30 cellular contexts compared by ENCODE assay signal in genomic region chr2:27203741-27204140, GRCh38. TPM values are rescaled to one million over a fixed set of nuclear protein-coding genes. Genes with fewer than 3 reads are reported as not detected.
"Had no signal": no experiment of that assay in that cellular context is flagged by ENCODE, and none has a peak within 500 bp of the region (broad histone marks: within the 10 kb centered on the region; RNA-seq: fewer than 3 reads in every experiment).

No MANE protein-coding gene starts in this region.

- H3K27ac ChIP-seq: colonic mucosa, epithelial cell of prostate, gastrocnemius medialis, lower lobe of right lung, neutrophil, parathyroid adenoma, sigmoid colon, spleen, tibial artery had no signal

- FAIRE-seq: keratinocyte had no signal

- H3K4me3 ChIP-seq: colonic mucosa, gastrocnemius medialis, lower lobe of right lung, sigmoid colon, spleen, testis, tibial artery had no signal

- H3K79me2 ChIP-seq: parathyroid adenoma had no signal

- H3K9ac ChIP-seq: parathyroid adenoma had no signal

- H3K4me1 ChIP-seq: colonic mucosa, gastrocnemius medialis, lower lobe of right lung, parathyroid adenoma, sigmoid colon, spleen, tibial artery had no signal

- H3K36me3 ChIP-seq: colonic mucosa had no signal

- H3K9me3 Mint-ChIP-seq: effector memory CD8-positive, alpha-beta T cell; naive thymus-derived CD8-positive, alpha-beta T cell; stimulated activated memory B cell treated with anti-CD40 and anti-IgM and Interleukin-4, amounts not matched to agents 10 μg/mL and 1 μg/mL and 100 μg/mL, for 72 hours; type B pancreatic cell had no signal

- DNase-seq: colonic mucosa; dermis blood vessel endothelial cell; effector memory CD8-positive, alpha-beta T cell; foreskin fibroblast; gastrocnemius medialis; head of caudate nucleus; left ventricle myocardium superior; lower lobe of right lung; naive thymus-derived CD8-positive, alpha-beta T cell; sigmoid colon; spleen; stimulated activated CD4-positive, alpha-beta T cell treated with anti-CD3 and anti-CD28 coated beads, Interleukin-4, amount 100 ng/mL, for 4 hours; stimulated activated naive CD8-positive, alpha-beta T cell treated with anti-CD3 and anti-CD28 coated beads, Interleukin-15, Interleukin-2, amounts not matched to agents 100 U/mL and 50 U/mL, for 24 hours; substantia nigra; testis; tibial artery had no signal

- H3K27ac Mint-ChIP-seq: progenitor cell of endocrine pancreas; stimulated activated memory B cell treated with anti-CD40 and anti-IgM and Interleukin-4, amounts not matched to agents 10 μg/mL and 1 μg/mL and 100 μg/mL, for 72 hours; type B pancreatic cell had no signal

- H3K9me3 ChIP-seq: colonic mucosa, gastrocnemius medialis, lower lobe of right lung, neutrophil, sigmoid colon, spleen, testis, tibial artery had no signal

- H3K4me1 Mint-ChIP-seq: stimulated activated memory B cell treated with anti-CD40 and anti-IgM and Interleukin-4, amounts not matched to agents 10 μg/mL and 1 μg/mL and 100 μg/mL, for 72 hours had no signal

- H2AFZ ChIP-seq: parathyroid adenoma had no signal

- H3K4me3 Mint-ChIP-seq: effector memory CD8-positive, alpha-beta T cell; naive thymus-derived CD8-positive, alpha-beta T cell; stimulated activated memory B cell treated with anti-CD40 and anti-IgM and Interleukin-4, amounts not matched to agents 10 μg/mL and 1 μg/mL and 100 μg/mL, for 72 hours; type B pancreatic cell had no signal

- H3K27me3 ChIP-seq: colonic mucosa, gastrocnemius medialis, neutrophil, sigmoid colon, spleen, testis, tibial artery had no signal

- ATAC-seq: esophagus mucosa; gastrocnemius medialis; left ventricle myocardium superior; lower lobe of right lung; naive thymus-derived CD8-positive, alpha-beta T cell; stimulated activated memory B cell treated with anti-CD40 and anti-IgM and Interleukin-4, amounts not matched to agents 10 μg/mL and 1 μg/mL and 100 μg/mL, for 72 hours; stimulated activated naive CD8-positive, alpha-beta T cell treated with anti-CD3 and anti-CD28 coated beads, Interleukin-15, Interleukin-2, amounts not matched to agents 100 U/mL and 50 U/mL, for 24 hours had no signal

- H3K27me3 Mint-ChIP-seq: effector memory CD8-positive, alpha-beta T cell; naive thymus-derived CD8-positive, alpha-beta T cell; progenitor cell of endocrine pancreas; stimulated activated memory B cell treated with anti-CD40 and anti-IgM and Interleukin-4, amounts not matched to agents 10 μg/mL and 1 μg/mL and 100 μg/mL, for 72 hours; type B pancreatic cell had no signal

RNA-seq across cellular contexts. Expression of gene TCF23, which starts 54.9 kb away (rescaled TPM):
- total RNA-seq: chondrocyte; dermis blood vessel endothelial cell; esophagus mucosa; glomerular endothelial cell; myocyte; naive thymus-derived CD8-positive, alpha-beta T cell; progenitor cell of endocrine pancreas; sigmoid colon had no signal
- polyA plus RNA-seq: keratinocyte; naive thymus-derived CD8-positive, alpha-beta T cell; neural cell had no signal

RNA-seq across cellular contexts. Expression of gene SLC30A3, which starts 59.1 kb away (rescaled TPM):
- total RNA-seq: colonic mucosa; esophagus mucosa; mesenteric fat pad; naive thymus-derived CD8-positive, alpha-beta T cell; omental fat pad; progenitor cell of endocrine pancreas had no signal
- polyA plus RNA-seq: keratinocyte, neural cell had no signal
